1 cellular context compared by ENCODE assay signal in the genomic region with DNA sequence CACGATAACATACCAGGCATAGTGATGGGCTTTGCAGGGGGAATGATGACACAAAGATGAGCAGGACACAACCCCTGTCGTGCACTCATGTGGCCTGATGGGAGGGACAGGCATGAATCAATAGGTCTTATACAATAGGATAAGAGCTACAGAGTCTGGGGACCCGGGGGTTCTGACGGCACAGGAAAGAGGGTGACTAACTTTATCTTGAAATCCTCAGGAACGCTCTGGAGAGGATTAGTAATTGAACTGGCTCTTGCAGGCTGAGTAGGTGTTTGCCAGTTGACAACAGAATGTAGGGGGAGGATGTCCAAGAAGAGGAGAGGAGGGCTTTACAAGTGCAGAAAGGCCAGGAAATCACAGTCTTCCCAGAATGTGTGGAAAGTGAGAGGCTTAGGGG.
TF ChIP-seq lines count a peak whose summit lies in the region.

No MANE protein-coding gene starts in this region.

TF ChIP-seq in K562, 482 proteins besides CTCF, POLR2A, EP300 and RAD21 (continued from another document):
- TF ChIP-seq, protein P1, sequence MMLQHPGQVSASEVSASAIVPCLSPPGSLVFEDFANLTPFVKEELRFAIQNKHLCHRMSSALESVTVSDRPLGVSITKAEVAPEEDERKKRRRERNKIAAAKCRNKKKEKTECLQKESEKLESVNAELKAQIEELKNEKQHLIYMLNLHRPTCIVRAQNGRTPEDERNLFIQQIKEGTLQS (IDR thresholded peaks at IDR 0.05), result peak; percentile 41; the same call in 1 of the 2 replicates
- TF ChIP-seq, protein P1 (CRISPR knock-in tag; conservative IDR thresholded peaks at IDR 0.05), result no peak
- peak; percentile 49; the same call in 1 of the 2 replicates for TF ChIP-seq CBFA2T2 (conservative IDR thresholded peaks at IDR 0.05)
- no peak for TF ChIP-seq ZKSCAN3 (CRISPR knock-in tag; IDR thresholded peaks at IDR 0.05)
- TF ChIP-seq RNF2 (IDR thresholded peaks at IDR 0.05), result no peak
- no peak for TF ChIP-seq FIP1L1 (IDR thresholded peaks at IDR 0.05; ENCODE audit: low read depth, low read length, poor library complexity, severe bottlenecking)
- TF ChIP-seq, protein P2, sequence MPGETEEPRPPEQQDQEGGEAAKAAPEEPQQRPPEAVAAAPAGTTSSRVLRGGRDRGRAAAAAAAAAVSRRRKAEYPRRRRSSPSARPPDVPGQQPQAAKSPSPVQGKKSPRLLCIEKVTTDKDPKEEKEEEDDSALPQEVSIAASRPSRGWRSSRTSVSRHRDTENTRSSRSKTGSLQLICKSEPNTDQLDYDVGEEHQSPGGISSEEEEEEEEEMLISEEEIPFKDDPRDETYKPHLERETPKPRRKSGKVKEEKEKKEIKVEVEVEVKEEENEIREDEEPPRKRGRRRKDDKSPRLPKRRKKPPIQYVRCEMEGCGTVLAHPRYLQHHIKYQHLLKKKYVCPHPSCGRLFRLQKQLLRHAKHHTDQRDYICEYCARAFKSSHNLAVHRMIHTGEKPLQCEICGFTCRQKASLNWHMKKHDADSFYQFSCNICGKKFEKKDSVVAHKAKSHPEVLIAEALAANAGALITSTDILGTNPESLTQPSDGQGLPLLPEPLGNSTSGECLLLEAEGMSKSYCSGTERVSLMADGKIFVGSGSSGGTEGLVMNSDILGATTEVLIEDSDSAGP (CRISPR knock-in tag; IDR thresholded peaks at IDR 0.05), result no peak
- TF ChIP-seq FOXK1 (CRISPR knock-in tag; IDR thresholded peaks at IDR 0.05; ENCODE audit: borderline replicate concordance), result no peak
- no peak for TF ChIP-seq TAF9B (IDR thresholded peaks at IDR 0.05; ENCODE audit: partially characterized antibody)
- no peak for TF ChIP-seq NFE2 (IDR thresholded peaks at IDR 0.05; ENCODE audit: low read depth)
- TF ChIP-seq ZNF507 (tag; conservative IDR thresholded peaks at IDR 0.05), result no peak
- TF ChIP-seq, protein P3, sequence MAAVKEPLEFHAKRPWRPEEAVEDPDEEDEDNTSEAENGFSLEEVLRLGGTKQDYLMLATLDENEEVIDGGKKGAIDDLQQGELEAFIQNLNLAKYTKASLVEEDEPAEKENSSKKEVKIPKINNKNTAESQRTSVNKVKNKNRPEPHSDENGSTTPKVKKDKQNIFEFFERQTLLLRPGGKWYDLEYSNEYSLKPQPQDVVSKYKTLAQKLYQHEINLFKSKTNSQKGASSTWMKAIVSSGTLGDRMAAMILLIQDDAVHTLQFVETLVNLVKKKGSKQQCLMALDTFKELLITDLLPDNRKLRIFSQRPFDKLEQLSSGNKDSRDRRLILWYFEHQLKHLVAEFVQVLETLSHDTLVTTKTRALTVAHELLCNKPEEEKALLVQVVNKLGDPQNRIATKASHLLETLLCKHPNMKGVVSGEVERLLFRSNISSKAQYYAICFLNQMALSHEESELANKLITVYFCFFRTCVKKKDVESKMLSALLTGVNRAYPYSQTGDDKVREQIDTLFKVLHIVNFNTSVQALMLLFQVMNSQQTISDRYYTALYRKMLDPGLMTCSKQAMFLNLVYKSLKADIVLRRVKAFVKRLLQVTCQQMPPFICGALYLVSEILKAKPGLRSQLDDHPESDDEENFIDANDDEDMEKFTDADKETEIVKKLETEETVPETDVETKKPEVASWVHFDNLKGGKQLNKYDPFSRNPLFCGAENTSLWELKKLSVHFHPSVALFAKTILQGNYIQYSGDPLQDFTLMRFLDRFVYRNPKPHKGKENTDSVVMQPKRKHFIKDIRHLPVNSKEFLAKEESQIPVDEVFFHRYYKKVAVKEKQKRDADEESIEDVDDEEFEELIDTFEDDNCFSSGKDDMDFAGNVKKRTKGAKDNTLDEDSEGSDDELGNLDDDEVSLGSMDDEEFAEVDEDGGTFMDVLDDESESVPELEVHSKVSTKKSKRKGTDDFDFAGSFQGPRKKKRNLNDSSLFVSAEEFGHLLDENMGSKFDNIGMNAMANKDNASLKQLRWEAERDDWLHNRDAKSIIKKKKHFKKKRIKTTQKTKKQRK (IDR thresholded peaks at IDR 0.05; ENCODE audit: borderline replicate concordance, low read depth, low read length), result no peak
- TF ChIP-seq ARID1B (IDR thresholded peaks at IDR 0.05), result 0 out of 2 replicates have a peak, but pooled peaks have one; percentile 16
- TF ChIP-seq, protein P4, sequence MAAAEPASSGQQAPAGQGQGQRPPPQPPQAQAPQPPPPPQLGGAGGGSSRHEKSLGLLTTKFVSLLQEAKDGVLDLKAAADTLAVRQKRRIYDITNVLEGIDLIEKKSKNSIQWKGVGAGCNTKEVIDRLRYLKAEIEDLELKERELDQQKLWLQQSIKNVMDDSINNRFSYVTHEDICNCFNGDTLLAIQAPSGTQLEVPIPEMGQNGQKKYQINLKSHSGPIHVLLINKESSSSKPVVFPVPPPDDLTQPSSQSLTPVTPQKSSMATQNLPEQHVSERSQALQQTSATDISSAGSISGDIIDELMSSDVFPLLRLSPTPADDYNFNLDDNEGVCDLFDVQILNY (CRISPR knock-in tag; IDR thresholded peaks at IDR 0.05), result no peak
- peak; percentile 57 for TF ChIP-seq EGR1 (conservative IDR thresholded peaks at IDR 0.05)
- TF ChIP-seq BRD4 (IDR thresholded peaks at IDR 0.05), result no peak
